Comparison of ENCODE assay signal across 19 cellular contexts in the genomic region with DNA sequence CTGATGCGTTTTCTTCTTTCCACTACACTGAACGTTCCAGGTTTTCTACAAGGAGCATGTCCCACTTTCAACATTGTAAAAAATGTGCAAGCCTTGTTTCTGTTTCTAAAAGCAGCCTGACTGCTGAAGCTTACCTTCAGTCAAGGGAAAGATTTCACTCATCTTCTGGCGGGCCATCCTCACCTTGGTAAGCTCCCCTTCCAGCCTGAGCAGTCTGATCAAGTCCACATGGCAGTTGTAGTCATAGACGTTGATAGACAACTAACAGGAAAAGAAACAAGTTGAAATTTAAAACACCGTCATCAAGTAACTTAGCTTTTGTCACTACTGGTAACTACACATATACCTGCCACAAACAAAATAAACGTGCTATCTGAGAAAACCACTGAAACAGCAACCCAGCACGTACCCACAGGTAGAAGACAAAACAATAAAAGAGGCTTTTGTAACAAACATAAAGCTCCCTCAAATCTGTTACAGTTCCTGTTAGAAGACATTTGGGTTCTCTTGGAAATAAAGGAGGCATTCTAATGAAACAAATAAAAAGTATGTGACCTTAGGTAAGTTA. TPM values are rescaled to one million over a fixed set of nuclear protein-coding genes. Genes with fewer than 3 reads are reported as not detected.
"Had no signal": no experiment of that assay in that cellular context is flagged by ENCODE, and none has a peak within 500 bp of the region (broad histone marks: within the 10 kb centered on the region; RNA-seq: fewer than 3 reads in every experiment).

No MANE protein-coding gene starts in this region.

- ATAC-seq: natural killer cell treated with Interleukin-12 subunit alpha and Interleukin-12 subunit beta and Interleukin-15 and Interleukin-18, amount 100 ng/mL, for 72 hours; right lobe of liver; stimulated activated memory B cell treated with anti-CD40 and anti-IgM and Interleukin-4, amounts not matched to agents 10 μg/mL and 1 μg/mL and 100 μg/mL, for 72 hours had no signal

- H3K27ac Mint-ChIP-seq: activated CD4-positive, alpha-beta T cell treated with anti-CD3 and anti-CD28 coated beads, Interleukin-2, amount 10 ng/mL, durations not matched to agents 24 days and 14 days; brain; dendritic cell treated with granulocyte-macrophage colony-stimulating factor and Interleukin-4, amounts not matched to agents 40 ng/mL and 50 ng/mL, for 4 days; natural killer cell treated with Interleukin-12 subunit alpha and Interleukin-12 subunit beta and Interleukin-15 and Interleukin-18, amount 100 ng/mL, for 72 hours had no signal

- H3K9me3 ChIP-seq: left ventricle myocardium inferior, psoas muscle, right lobe of liver had no signal

- DNase-seq: activated naive CD4-positive, alpha-beta T cell treated with anti-CD3 and anti-CD28 coated beads, Interleukin-2, amount 50 U/mL, for 16 hours; amygdala; erythroblast; kidney; left ventricle myocardium inferior; mesenchymal stem cell; nucleus accumbens; psoas muscle; right lobe of liver; substantia nigra; T1000; trophoblast cell; WERI-Rb-1 had no signal

- H3K4me3 Mint-ChIP-seq: activated CD4-positive, alpha-beta T cell treated with anti-CD3 and anti-CD28 coated beads, Interleukin-2, amount 10 ng/mL, durations not matched to agents 24 days and 14 days; brain; dendritic cell treated with granulocyte-macrophage colony-stimulating factor and Interleukin-4, amounts not matched to agents 40 ng/mL and 50 ng/mL, for 4 days; natural killer cell treated with Interleukin-12 subunit alpha and Interleukin-12 subunit beta and Interleukin-15 and Interleukin-18, amount 100 ng/mL, for 72 hours; stimulated activated memory B cell treated with anti-CD40 and anti-IgM and Interleukin-4, amounts not matched to agents 10 μg/mL and 1 μg/mL and 100 μg/mL, for 72 hours had no signal

- H3K27me3 ChIP-seq: hepatocyte, right lobe of liver had no signal

- H3K9me3 Mint-ChIP-seq: activated CD4-positive, alpha-beta T cell treated with anti-CD3 and anti-CD28 coated beads, Interleukin-2, amount 10 ng/mL, durations not matched to agents 24 days and 14 days; brain; dendritic cell treated with granulocyte-macrophage colony-stimulating factor and Interleukin-4, amounts not matched to agents 40 ng/mL and 50 ng/mL, for 4 days; natural killer cell treated with Interleukin-12 subunit alpha and Interleukin-12 subunit beta and Interleukin-15 and Interleukin-18, amount 100 ng/mL, for 72 hours; stimulated activated memory B cell treated with anti-CD40 and anti-IgM and Interleukin-4, amounts not matched to agents 10 μg/mL and 1 μg/mL and 100 μg/mL, for 72 hours had no signal

- H3K4me1 ChIP-seq: right lobe of liver had no signal

- H3K27ac ChIP-seq: hepatocyte, psoas muscle, right lobe of liver, WERI-Rb-1 had no signal

- H3K27me3 Mint-ChIP-seq: activated CD4-positive, alpha-beta T cell treated with anti-CD3 and anti-CD28 coated beads, Interleukin-2, amount 10 ng/mL, durations not matched to agents 24 days and 14 days; brain; dendritic cell treated with granulocyte-macrophage colony-stimulating factor and Interleukin-4, amounts not matched to agents 40 ng/mL and 50 ng/mL, for 4 days; natural killer cell treated with Interleukin-12 subunit alpha and Interleukin-12 subunit beta and Interleukin-15 and Interleukin-18, amount 100 ng/mL, for 72 hours; stimulated activated memory B cell treated with anti-CD40 and anti-IgM and Interleukin-4, amounts not matched to agents 10 μg/mL and 1 μg/mL and 100 μg/mL, for 72 hours had no signal

- H3K4me3 ChIP-seq: hepatocyte, left ventricle myocardium inferior, psoas muscle, right lobe of liver had no signal

RNA-seq across cellular contexts. Expression of a gene that starts 48.8 kb away (rescaled TPM):
- total RNA-seq: natural killer cell treated with Interleukin-12 subunit alpha and Interleukin-12 subunit beta and Interleukin-15 and Interleukin-18, amount 100 ng/mL, for 72 hours had no signal
